ENCODE assay signal across 8 cellular contexts in genomic region chr4:56410247-56410646, GRCh38. TPM values are rescaled to one million over a fixed set of nuclear protein-coding genes. Genes with fewer than 3 reads are reported as not detected.
DNase-seq lines count a peak whose midpoint lies in the region; ATAC-seq, FAIRE-seq and TF ChIP-seq lines count a peak whose summit lies in the region.

No MANE protein-coding gene starts in this region.

- dilution Hi-C loops in keratinocyte (cut with MboI; ENCODE audit: extremely low pct_ligation_motif_present, low sequenced_read_pairs), result no loop called here

- peak overlapping the region; percentile 89 for H3K4me2 ChIP-seq in keratinocyte (ENCODE audit: control insufficient read depth, extremely low read depth, insufficient read depth, low read depth, low read length)

- peak overlapping the region in 2 of 3 experiments; percentile 18 to 28 for H3K4me3 ChIP-seq in keratinocyte (ENCODE audit: control insufficient read depth in 2 of 3, extremely low read depth in 1 of 3, insufficient read depth in 2 of 3, low read depth in 1 of 3, low read length in 3 of 3)

- peak; percentile 76 for ATAC-seq in HG03354 (IDR thresholded peaks at IDR 0.05; ENCODE audit: poor library complexity, severe bottlenecking, unreplicated experiment)
- peak; percentile 66 for ATAC-seq in stimulated activated naive CD8-positive, alpha-beta T cell treated with anti-CD3 and anti-CD28 coated beads, Interleukin-15, Interleukin-2, amounts not matched to agents 100 U/mL and 50 U/mL, for 24 hours
- no peak for ATAC-seq in GM21528 (IDR thresholded peaks at IDR 0.05; ENCODE audit: low FRiP score, unreplicated experiment)

- TF ChIP-seq CTCF in keratinocyte (optimal IDR thresholded peaks at IDR 0.05 in 1 of 3, IDR thresholded peaks at IDR 0.05 in 1 of 3, conservative IDR thresholded peaks at IDR 0.05 in 1 of 3; ENCODE audit: extremely low read depth in 1 of 3, insufficient read depth in 2 of 3, low read length in 3 of 3), result no peak

- H3K27ac ChIP-seq in caudate nucleus (ENCODE audit: low read depth, low read length), result peak overlapping the region; percentile 46
- peak overlapping the region; percentile 79 for H3K27ac ChIP-seq in keratinocyte (ENCODE audit: control insufficient read depth, insufficient read depth, low read length)

- H2AFZ ChIP-seq in keratinocyte (ENCODE audit: control insufficient read depth, low read length), result no peak overlapping the region

- no peaks in the 10 kb centered on the region for H3K9me1 ChIP-seq in keratinocyte (ENCODE audit: control insufficient read depth, extremely low read depth, insufficient read depth, low read length)

- H3K27me3 ChIP-seq in keratinocyte (ENCODE audit: control insufficient read depth, extremely low read depth, insufficient read depth, low read length), result no peaks in the 10 kb centered on the region

- no peaks in the 10 kb centered on the region for H3K9me3 ChIP-seq in keratinocyte (ENCODE audit: control insufficient read depth, low read depth, low read length)

- DNase-seq in AG08396 (ENCODE audit: low spot score) (peak; percentile 82), NCI-H774 (lab: John Stamatoyannopoulos, UW) (peak; percentile 87), caudate nucleus (lab: John Stamatoyannopoulos, UW) (peak in 22 of 61 donors; percentile 3 to 93 (median 19)), keratinocyte (ENCODE audit: low read depth, low spot score) (peak; percentile 77), T-helper 9 cell (no peak)
- DNase-seq in stimulated activated naive CD8-positive, alpha-beta T cell treated with anti-CD3 and anti-CD28 coated beads, Interleukin-15, Interleukin-2, amounts not matched to agents 100 U/mL and 50 U/mL, for 24 hours, result no peak

- H4K20me1 ChIP-seq in keratinocyte (ENCODE audit: control insufficient read depth, extremely low read depth, insufficient read depth, low read length), result no peaks in the 10 kb centered on the region

- H3K79me2 ChIP-seq in keratinocyte (ENCODE audit: control insufficient read depth, insufficient read depth, low read length), result peaks cover 56% of the 10 kb centered on the region

- H3K9ac ChIP-seq in keratinocyte (ENCODE audit: control insufficient read depth, extremely low read depth, insufficient read depth, low read length), result peak overlapping the region; percentile 63

- peaks cover 3 to 6% of the 10 kb centered on the region in 2 experiments for H3K36me3 ChIP-seq in keratinocyte (ENCODE audit: control insufficient read depth in 2 of 2, extremely low read depth in 1 of 2, insufficient read depth in 2 of 2, low read length in 2 of 2)

- peak; percentile 94 for FAIRE-seq in keratinocyte (lab: Jason Lieb, UNC)

- peaks cover 15% of the 10 kb centered on the region for H3K4me1 ChIP-seq in keratinocyte (ENCODE audit: control insufficient read depth, extremely low read depth, insufficient read depth, low read length)

RNA-seq across cellular contexts. Expression of gene AASDH, which starts 23.0 kb away (rescaled TPM):
- 6.9 to 15.5 TPM (median 14.4 TPM) in 3 replicates for polyA plus RNA-seq in keratinocyte
- 15.0 TPM for polyA plus RNA-seq in keratinocyte (2011; ENCODE audit: low read depth)
- 4.5 and 9.0 TPM in 2 replicates for polyA plus RNA-seq in keratinocyte (2011; cell fraction: cytosol; rRNA removed)
- polyA plus RNA-seq in keratinocyte (2011; cell fraction: nucleus; rRNA removed), result 19.7 and 21.3 TPM in 2 replicates
- 5.2 and 7.0 TPM in 2 replicates for polyA plus RNA-seq in keratinocyte (2012; ENCODE audit: low replicate concordance)
- 3.8 to 31.5 TPM (median 18.6 TPM) in 3 replicates for polyA minus RNA-seq in keratinocyte
- 3.3 TPM for polyA minus RNA-seq in keratinocyte (2011; cell fraction: cytosol; rRNA and poly(A)+ RNA removed)
- polyA minus RNA-seq in keratinocyte (2011; cell fraction: nucleus; rRNA and poly(A)+ RNA removed), result 11.4 and 27.0 TPM in 2 replicates

RNA-seq across cellular contexts. Expression of gene PPAT, which starts 25.2 kb away (rescaled TPM):
- 13.5 to 24.9 TPM (median 15.7 TPM) in 3 replicates for polyA plus RNA-seq in keratinocyte
- polyA plus RNA-seq in keratinocyte (2011; ENCODE audit: low read depth), result 5.9 TPM
- polyA plus RNA-seq in keratinocyte (2011; cell fraction: cytosol; rRNA removed), result 7.0 and 14.1 TPM in 2 replicates
- polyA plus RNA-seq in keratinocyte (2011; cell fraction: nucleus; rRNA removed), result 11.8 and 14.1 TPM in 2 replicates
- 11.3 and 19.0 TPM in 2 replicates for polyA plus RNA-seq in keratinocyte (2012; ENCODE audit: low replicate concordance)
- polyA minus RNA-seq in keratinocyte, result 4.2 to 17.1 TPM (median 6.2 TPM) in 3 replicates
- polyA minus RNA-seq in keratinocyte (2011; cell fraction: cytosol; rRNA and poly(A)+ RNA removed), result 7.3 TPM
- polyA minus RNA-seq in keratinocyte (2011; cell fraction: nucleus; rRNA and poly(A)+ RNA removed), result 6.1 and 13.7 TPM in 2 replicates

RNA-seq across cellular contexts. Expression of gene PAICS, which starts 25.8 kb away (rescaled TPM):
- 97.6 to 194 TPM (median 131 TPM) in 3 replicates for polyA plus RNA-seq in keratinocyte
- polyA plus RNA-seq in keratinocyte (2011; ENCODE audit: low read depth), result 38.4 TPM
- polyA plus RNA-seq in keratinocyte (2011; cell fraction: cytosol; rRNA removed), result 76.1 and 142 TPM in 2 replicates
- 80.1 and 98.8 TPM in 2 replicates for polyA plus RNA-seq in keratinocyte (2011; cell fraction: nucleus; rRNA removed)
- polyA plus RNA-seq in keratinocyte (2012; ENCODE audit: low replicate concordance), result 60.4 and 120 TPM in 2 replicates
- 41.3 to 94.1 TPM (median 46.2 TPM) in 3 replicates for polyA minus RNA-seq in keratinocyte
- polyA minus RNA-seq in keratinocyte (2011; cell fraction: cytosol; rRNA and poly(A)+ RNA removed), result 28.6 TPM
- 18.7 and 31.0 TPM in 2 replicates for polyA minus RNA-seq in keratinocyte (2011; cell fraction: nucleus; rRNA and poly(A)+ RNA removed)

RNA-seq across cellular contexts. Expression of gene SRP72, which starts 57.2 kb away (rescaled TPM):
- polyA plus RNA-seq in keratinocyte, result 83.6 to 195 TPM (median 126 TPM) in 3 replicates
- 123 TPM for polyA plus RNA-seq in keratinocyte (2011; ENCODE audit: low read depth)
- polyA plus RNA-seq in keratinocyte (2011; cell fraction: cytosol; rRNA removed), result 90.1 and 142 TPM in 2 replicates
- 78.3 and 91.3 TPM in 2 replicates for polyA plus RNA-seq in keratinocyte (2011; cell fraction: nucleus; rRNA removed)
- 81.7 and 135 TPM in 2 replicates for polyA plus RNA-seq in keratinocyte (2012; ENCODE audit: low replicate concordance)
- 36.7 to 314 TPM (median 119 TPM) in 3 replicates for polyA minus RNA-seq in keratinocyte
- polyA minus RNA-seq in keratinocyte (2011; cell fraction: cytosol; rRNA and poly(A)+ RNA removed), result 218 TPM
- 36.8 and 68.7 TPM in 2 replicates for polyA minus RNA-seq in keratinocyte (2011; cell fraction: nucleus; rRNA and poly(A)+ RNA removed)

Comparison
In these comparisons a context has a peak if more than half of its experiments do, and no peak if none do; other contexts are left out.
1. DNase-seq: peak in AG08396 (single experiment), NCI-H774 (single experiment) and keratinocyte (single experiment); none in stimulated activated naive CD8-positive, alpha-beta T cell treated with anti-CD3 and anti-CD28 coated beads, Interleukin-15, Interleukin-2, amounts not matched to agents 100 U/mL and 50 U/mL, for 24 hours (single experiment) and T-helper 9 cell (single experiment).